Comparison of ENCODE assay signal across 13 cellular contexts in genomic region chr5:104344809-104345512, GRCh38.
DNase-seq lines count a peak whose midpoint lies in the region; ATAC-seq and TF ChIP-seq lines count a peak whose summit lies in the region.
"Had no signal": no experiment of that assay in that cellular context is flagged by ENCODE, and none has a peak within 500 bp of the region (broad histone marks: within the 10 kb centered on the region; RNA-seq: fewer than 3 reads in every experiment).

No MANE protein-coding gene starts in this region.

- peak overlapping the region; percentile 95 for H2AFZ ChIP-seq in ACC112 (ENCODE audit: low read length, unreplicated experiment)

- 75% methylated on average over 6 of the region's 6 CpGs for WGBS in thyroid gland, 2 donors

- H3K4me1 ChIP-seq in ACC112 (ENCODE audit: control insufficient read depth, insufficient read depth, low read length, unreplicated experiment), result peaks cover 12% of the 10 kb centered on the region
- H3K4me1 ChIP-seq in naive thymus-derived CD4-positive, alpha-beta T cell (ENCODE audit: control insufficient read depth in 2 of 2, insufficient read depth in 2 of 2, low read length in 2 of 2), result no peaks in the 10 kb centered on the region
- no peaks in the 10 kb centered on the region for H3K4me1 ChIP-seq in thyroid gland
- H3K4me1 ChIP-seq: BLaER1, upper lobe of left lung had no signal

- H3K9me3 ChIP-seq in naive thymus-derived CD4-positive, alpha-beta T cell (ENCODE audit: control insufficient read depth in 2 of 3, low read length in 3 of 3), result no peaks in the 10 kb centered on the region
- no peaks in the 10 kb centered on the region for H3K9me3 ChIP-seq in thyroid gland
- H3K9me3 ChIP-seq: BLaER1, mucosa of descending colon, upper lobe of left lung had no signal

- H3K4me3 Mint-ChIP-seq in naive thymus-derived CD4-positive, alpha-beta T cell, result no peak overlapping the region
- H3K4me3 Mint-ChIP-seq: activated CD8-positive, alpha-beta memory T cell treated with anti-CD3 and anti-CD28 coated beads, Interleukin-2, amount 10 ng/mL, durations not matched to agents 7 days and 5 days had no signal

- ATAC-seq in naive thymus-derived CD4-positive, alpha-beta T cell, result no peak
- ATAC-seq: activated CD8-positive, alpha-beta memory T cell treated with anti-CD3 and anti-CD28 coated beads, Interleukin-2, amount 10 ng/mL, durations not matched to agents 7 days and 5 days; mucosa of descending colon had no signal

- no peaks in the 10 kb centered on the region for H3K79me2 ChIP-seq in ACC112 (ENCODE audit: control insufficient read depth, insufficient read depth, low read length, unreplicated experiment)

- POLR2A ChIA-PET in naive thymus-derived CD4-positive, alpha-beta T cell (lab: Charles Lee), result no interaction called here

- DNase-seq in NCI-H146 treated with DMSO at 0.1 percent for 48 hours (lab: John Stamatoyannopoulos, UW; ENCODE audit: unreplicated experiment) (peak; percentile 36), brain pericyte (ENCODE audit: low read depth, low spot score) (peak; percentile 43), iris pigment epithelial cell (ENCODE audit: low read depth) (peak; percentile 61), thyroid gland (no peak), pons (ENCODE audit: low spot score) (no peak)
- DNase-seq in activated T-cell treated with anti-CD3 and anti-CD28 coated beads, Interleukin-2, amount 50 U/mL, for 48 hours, result no peak
- no peak for DNase-seq in naive thymus-derived CD4-positive, alpha-beta T cell
- DNase-seq: activated CD8-positive, alpha-beta memory T cell treated with anti-CD3 and anti-CD28 coated beads, Interleukin-2, amount 10 ng/mL, durations not matched to agents 7 days and 5 days; mucosa of descending colon; upper lobe of left lung had no signal

- H3K27ac Mint-ChIP-seq in naive thymus-derived CD4-positive, alpha-beta T cell, result no peak overlapping the region
- H3K27ac Mint-ChIP-seq: activated CD8-positive, alpha-beta memory T cell treated with anti-CD3 and anti-CD28 coated beads, Interleukin-2, amount 10 ng/mL, durations not matched to agents 7 days and 5 days had no signal

- H3K9me3 Mint-ChIP-seq in naive thymus-derived CD4-positive, alpha-beta T cell, result peaks cover 0 to 10% (median 1%) of the 10 kb centered on the region in 11 donors

- no peaks in the 10 kb centered on the region for H3K4me1 Mint-ChIP-seq in naive thymus-derived CD4-positive, alpha-beta T cell
- H3K4me1 Mint-ChIP-seq: activated CD8-positive, alpha-beta memory T cell treated with anti-CD3 and anti-CD28 coated beads, Interleukin-2, amount 10 ng/mL, durations not matched to agents 7 days and 5 days had no signal

- peak overlapping the region; percentile 76 for H3K27ac ChIP-seq in ACC112 (ENCODE audit: low read depth, low read length)
- no peak overlapping the region for H3K27ac ChIP-seq in naive thymus-derived CD4-positive, alpha-beta T cell (ENCODE audit: low read depth, low read length)
- no peak overlapping the region for H3K27ac ChIP-seq in thyroid gland
- H3K27ac ChIP-seq: BLaER1, skin epidermis, upper lobe of left lung had no signal

- no peaks in the 10 kb centered on the region for H3K27me3 ChIP-seq in ACC112 (ENCODE audit: insufficient read depth, low read length)
- H3K27me3 ChIP-seq in naive thymus-derived CD4-positive, alpha-beta T cell (ENCODE audit: control insufficient read depth in 2 of 2, insufficient read depth in 2 of 2, low read length in 2 of 2), result no peaks in the 10 kb centered on the region
- no peaks in the 10 kb centered on the region for H3K27me3 ChIP-seq in thyroid gland
- H3K27me3 ChIP-seq: BLaER1, upper lobe of left lung had no signal

- no peak for TF ChIP-seq POLR2A in thyroid gland (IDR thresholded peaks at IDR 0.05)

- intact Hi-C loops in naive thymus-derived CD4-positive, alpha-beta T cell (cut with micrococcal nuclease), result no loop called here
- intact Hi-C loops in thyroid gland (cut with DNase I), result no loop called here

- no peak for TF ChIP-seq CTCF in thyroid gland (IDR thresholded peaks at IDR 0.05)

- H3K27me3 Mint-ChIP-seq in naive thymus-derived CD4-positive, alpha-beta T cell, result no peaks in the 10 kb centered on the region
- H3K27me3 Mint-ChIP-seq: activated CD8-positive, alpha-beta memory T cell treated with anti-CD3 and anti-CD28 coated beads, Interleukin-2, amount 10 ng/mL, durations not matched to agents 7 days and 5 days had no signal

- CTCF ChIA-PET in naive thymus-derived CD4-positive, alpha-beta T cell (lab: Charles Lee), result no interaction called here

- H3K36me3 ChIP-seq in ACC112 (ENCODE audit: insufficient read depth, low read length) (no peaks in the 10 kb centered on the region), thyroid gland (no peaks in the 10 kb centered on the region)
- H3K36me3 ChIP-seq in naive thymus-derived CD4-positive, alpha-beta T cell (ENCODE audit: control insufficient read depth in 2 of 3, insufficient read depth in 3 of 3, low read length in 3 of 3), result no peaks in the 10 kb centered on the region
- H3K36me3 ChIP-seq: BLaER1, upper lobe of left lung had no signal

- H3K36me3 Mint-ChIP-seq in naive thymus-derived CD4-positive, alpha-beta T cell, result no peaks in the 10 kb centered on the region
- H3K36me3 Mint-ChIP-seq: activated CD8-positive, alpha-beta memory T cell treated with anti-CD3 and anti-CD28 coated beads, Interleukin-2, amount 10 ng/mL, durations not matched to agents 7 days and 5 days had no signal

- H3K4me3 ChIP-seq in ACC112 (ENCODE audit: low read depth, low read length) (peak overlapping the region; percentile 73), thyroid gland (replicated peaks in 1 of 3) (no peak overlapping the region)
- no peak overlapping the region for H3K4me3 ChIP-seq in naive thymus-derived CD4-positive, alpha-beta T cell (ENCODE audit: low read length)
- H3K4me3 ChIP-seq: BLaER1, mucosa of descending colon, skin epidermis, upper lobe of left lung had no signal

Comparison
In these comparisons a context has a peak if more than half of its experiments do, and no peak if none do; other contexts are left out.
1. DNase-seq: peak in NCI-H146 treated with DMSO at 0.1 percent for 48 hours (single experiment), brain pericyte (single experiment) and iris pigment epithelial cell (single experiment); none in activated T-cell treated with anti-CD3 and anti-CD28 coated beads, Interleukin-2, amount 50 U/mL, for 48 hours (0 of 2), naive thymus-derived CD4-positive, alpha-beta T cell (0 of 9), thyroid gland (0 of 2) and pons (single experiment).